ENCODE assay signal across 13 cellular contexts in the genomic region with DNA sequence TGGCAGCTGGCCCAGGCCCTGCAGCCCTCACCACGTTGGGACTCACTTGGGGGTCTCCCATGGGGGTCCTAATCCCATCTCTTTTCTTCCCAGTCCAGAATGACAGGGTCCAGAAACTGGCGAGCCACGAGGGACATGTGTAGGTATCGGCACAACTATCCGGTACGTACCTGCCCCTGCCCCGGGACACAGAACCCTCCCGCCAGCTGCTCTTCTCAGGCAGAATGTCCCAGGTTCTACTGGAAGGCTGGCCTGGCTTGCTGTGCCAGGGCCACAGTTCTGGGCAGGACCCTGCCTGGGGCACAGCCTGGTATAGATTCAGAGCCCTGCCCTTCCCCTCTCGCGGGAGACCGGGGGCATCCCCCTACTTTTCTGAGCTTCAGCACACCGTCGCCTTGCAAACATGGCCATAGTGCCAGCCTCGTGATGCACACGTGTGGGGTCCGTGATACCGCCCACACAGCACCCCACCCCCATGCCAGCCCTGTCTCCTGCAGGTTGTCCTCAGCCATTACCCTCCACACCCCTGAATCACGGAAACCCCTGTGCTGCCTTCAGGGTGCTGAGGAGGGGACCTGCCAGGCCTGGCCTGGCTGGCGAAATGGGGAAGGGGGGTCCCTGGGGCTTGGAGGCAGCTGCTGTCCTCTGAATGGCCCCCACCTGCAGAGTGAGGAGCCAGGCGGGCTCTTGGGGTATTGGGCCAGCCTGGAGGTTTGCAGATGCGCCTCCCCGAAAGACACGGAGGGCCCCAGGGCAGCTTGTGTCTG. TPM values are rescaled to one million over a fixed set of nuclear protein-coding genes. Genes with fewer than 3 reads are reported as not detected.
DNase-seq lines count a peak whose midpoint lies in the region; ATAC-seq and TF ChIP-seq lines count a peak whose summit lies in the region.
"Had no signal": no experiment of that assay in that cellular context is flagged by ENCODE, and none has a peak within 500 bp of the region (broad histone marks: within the 10 kb centered on the region; RNA-seq: fewer than 3 reads in every experiment).

No MANE protein-coding gene starts in this region.

- no peak for DNase-seq in stimulated activated naive CD8-positive, alpha-beta T cell treated with anti-CD3 and anti-CD28 coated beads, Interleukin-15, amount 100 ng/mL, for 72 hours
- no peak for DNase-seq in stimulated activated naive CD8-positive, alpha-beta T cell treated with anti-CD3 and anti-CD28 coated beads, Interleukin-15, Interleukin-2, amounts not matched to agents 100 U/mL and 50 U/mL, for 24 hours
- DNase-seq in Panc1 (ENCODE audit: low read depth, low spot score) (no peak), glutamatergic neuron (no peak), vagina (ENCODE audit: extremely low spot score in 2 of 2) (no peak), ascending aorta (ENCODE audit: low spot score in 2 of 2) (no peak)
- no peak for DNase-seq in activated naive CD4-positive, alpha-beta T cell (lab: John Stamatoyannopoulos, UW)
- DNase-seq: NCI-H446 treated with DMSO at 0.1 percent for 48 hours had no signal

- H3K9me3 ChIP-seq in Panc1 (ENCODE audit: control insufficient read depth, insufficient read depth, low read depth, low read length): no peaks in the 10 kb centered on the region
- H3K9me3 ChIP-seq in vagina: no peaks in the 10 kb centered on the region
- H3K9me3 ChIP-seq in ascending aorta: no peaks in the 10 kb centered on the region
- H3K9me3 ChIP-seq: body of pancreas, right atrium auricular region, upper lobe of right lung had no signal

- H3K27ac ChIP-seq in Panc1 (ENCODE audit: low read length): peak overlapping the region; percentile 93
- no peak overlapping the region for H3K27ac ChIP-seq in vagina
- H3K27ac ChIP-seq in ascending aorta: no peak overlapping the region
- H3K27ac ChIP-seq: body of pancreas, right atrium auricular region, upper lobe of right lung had no signal

- H3K4me1 ChIP-seq in Panc1 (ENCODE audit: control insufficient read depth, insufficient read depth, low read length) (peaks cover 33% of the 10 kb centered on the region), vagina (peaks cover 39% of the 10 kb centered on the region), ascending aorta (peaks cover 16 to 37% of the 10 kb centered on the region in 2 donors)

- TF ChIP-seq POLR2A in vagina (IDR thresholded peaks at IDR 0.05): no peak

- no peaks in the 10 kb centered on the region for H3K36me3 Mint-ChIP-seq in glutamatergic neuron (ENCODE audit: unreplicated experiment)

- H3K27me3 Mint-ChIP-seq in stimulated activated naive CD8-positive, alpha-beta T cell treated with anti-CD3 and anti-CD28 coated beads, Interleukin-15, amount 100 ng/mL, for 72 hours: no peaks in the 10 kb centered on the region
- peaks cover 6% of the 10 kb centered on the region for H3K27me3 Mint-ChIP-seq in glutamatergic neuron (ENCODE audit: unreplicated experiment)
- H3K27me3 Mint-ChIP-seq: stimulated activated naive B cell treated with anti-CD40 and anti-IgM and Interleukin-4, amounts not matched to agents 10 μg/mL and 1 μg/mL and 100 μg/mL, for 72 hours had no signal

- H3K27me3 ChIP-seq in Panc1 (ENCODE audit: control insufficient read depth, insufficient read depth, low read length) (no peaks in the 10 kb centered on the region), vagina (no peaks in the 10 kb centered on the region), ascending aorta (no peaks in the 10 kb centered on the region)
- H3K27me3 ChIP-seq: body of pancreas, right atrium auricular region, upper lobe of right lung had no signal

- ATAC-seq in stimulated activated naive CD8-positive, alpha-beta T cell treated with anti-CD3 and anti-CD28 coated beads, Interleukin-15, amount 100 ng/mL, for 72 hours: no peak
- no peak for ATAC-seq in stimulated activated naive CD8-positive, alpha-beta T cell treated with anti-CD3 and anti-CD28 coated beads, Interleukin-15, Interleukin-2, amounts not matched to agents 100 U/mL and 50 U/mL, for 24 hours
- no peak for ATAC-seq in Panc1
- no peak for ATAC-seq in esophagus mucosa

- peak overlapping the region; percentile 49 to 83 for H3K27ac Mint-ChIP-seq in stimulated activated naive CD8-positive, alpha-beta T cell treated with anti-CD3 and anti-CD28 coated beads, Interleukin-15, amount 100 ng/mL, for 72 hours
- H3K27ac Mint-ChIP-seq in glutamatergic neuron (ENCODE audit: unreplicated experiment): no peak overlapping the region

- no peak overlapping the region for H3K4me3 ChIP-seq in Panc1 (ENCODE audit: low read depth in 2 of 2, low read length in 2 of 2)
- no peak overlapping the region for H3K4me3 ChIP-seq in vagina
- no peak overlapping the region for H3K4me3 ChIP-seq in ascending aorta
- H3K4me3 ChIP-seq: body of pancreas, right atrium auricular region, upper lobe of right lung had no signal

- H3K4me3 Mint-ChIP-seq in stimulated activated naive CD8-positive, alpha-beta T cell treated with anti-CD3 and anti-CD28 coated beads, Interleukin-15, amount 100 ng/mL, for 72 hours: peak overlapping the region in 1 of 2 donors; percentile 33
- H3K4me3 Mint-ChIP-seq in glutamatergic neuron (ENCODE audit: unreplicated experiment): peak overlapping the region; percentile 32

- CTCF ChIA-PET in Panc1 (lab: Charles Lee): interaction anchor here (0.5 to 1.7 kb wide), 7 partner anchors 13 to 397 kb away, joined by 3 to 6 read pairs (median 4); no protein-coding TSS in a partner anchor

- H3K36me3 ChIP-seq in Panc1 (ENCODE audit: control insufficient read depth, insufficient read depth, low read length) (peaks cover 7% of the 10 kb centered on the region), vagina (peaks cover 0 to 50% of the 10 kb centered on the region in 2 donors), ascending aorta (peaks cover 44 to 56% of the 10 kb centered on the region in 2 donors)

- intact Hi-C loops in Panc1 (cut with micrococcal nuclease; ENCODE audit: unreplicated experiment) (no loop called here), vagina (cut with DNase I) (no loop called here), ascending aorta (cut with DNase I) (loop anchor here (1.0 to 5.0 kb wide), 2 partner anchors 139 to 155 kb away; no protein-coding TSS in a partner anchor)

- H3K9me3 Mint-ChIP-seq in stimulated activated naive CD8-positive, alpha-beta T cell treated with anti-CD3 and anti-CD28 coated beads, Interleukin-15, amount 100 ng/mL, for 72 hours: no peaks in the 10 kb centered on the region
- peaks cover 2% of the 10 kb centered on the region for H3K9me3 Mint-ChIP-seq in glutamatergic neuron (ENCODE audit: unreplicated experiment)
- H3K9me3 Mint-ChIP-seq: stimulated activated naive B cell treated with anti-CD40 and anti-IgM and Interleukin-4, amounts not matched to agents 10 μg/mL and 1 μg/mL and 100 μg/mL, for 72 hours had no signal

- no TSS peak for BruUV-seq in Panc1 (replicated peaks; lab: Mats Ljungman, UMichigan)

- POLR2A ChIA-PET in Panc1 (lab: Charles Lee): no interaction called here

- no peak for TF ChIP-seq CTCF in Panc1 (IDR thresholded peaks at IDR 0.05)
- no peak for TF ChIP-seq CTCF in glutamatergic neuron (IDR thresholded peaks at IDR 0.05; ENCODE audit: partially characterized antibody, unreplicated experiment)
- no peak for TF ChIP-seq CTCF in vagina (IDR thresholded peaks at IDR 0.05)
- no peak for TF ChIP-seq CTCF in ascending aorta (IDR thresholded peaks at IDR 0.05)

- H3K4me1 Mint-ChIP-seq in stimulated activated naive CD8-positive, alpha-beta T cell treated with anti-CD3 and anti-CD28 coated beads, Interleukin-15, amount 100 ng/mL, for 72 hours: peaks cover 49% of the 10 kb centered on the region
- H3K4me1 Mint-ChIP-seq in glutamatergic neuron (ENCODE audit: low read depth, unreplicated experiment): peaks cover 9% of the 10 kb centered on the region

- in situ Hi-C loops in Panc1 (cut with HindIII; ENCODE audit: low pct_unique_long_range_greater_than_20kb, low sequenced_read_pairs): no loop called here

RNA-seq across cellular contexts. Expression of a gene that starts 3.0 kb away (rescaled TPM):
- total RNA-seq in Panc1 (2021; ENCODE audit: unreplicated experiment) (47.3 TPM), glutamatergic neuron (ENCODE audit: unreplicated experiment) (70.5 TPM), vagina (43.7 TPM), esophagus mucosa (16.0 TPM), ascending aorta (77.4 TPM)
- 60.2 TPM for polyA plus RNA-seq in Panc1 (2012; ENCODE audit: insufficient read length)

RNA-seq across cellular contexts. Expression of a gene that starts 9.2 kb away (rescaled TPM):
- total RNA-seq in Panc1 (2021; ENCODE audit: unreplicated experiment): 46.6 TPM
- 53.7 TPM for polyA plus RNA-seq in Panc1 (2012; ENCODE audit: insufficient read length)
- 78.7 TPM for total RNA-seq in glutamatergic neuron (ENCODE audit: unreplicated experiment)
- 1.2 TPM for total RNA-seq in vagina
- total RNA-seq in esophagus mucosa: 1.5 TPM
- total RNA-seq in ascending aorta: 13.8 TPM

RNA-seq across cellular contexts. Expression of a gene that starts 11.4 kb away (rescaled TPM):
- total RNA-seq in Panc1 (2021; ENCODE audit: unreplicated experiment) (49.9 TPM), glutamatergic neuron (ENCODE audit: unreplicated experiment) (15.6 TPM), vagina (10.6 TPM), esophagus mucosa (5.2 TPM), ascending aorta (5.7 TPM)
- polyA plus RNA-seq in Panc1 (2012; ENCODE audit: insufficient read length): 46.9 TPM

RNA-seq across cellular contexts. Expression of a gene that starts 54.0 kb away (rescaled TPM):
- total RNA-seq in Panc1 (2021; ENCODE audit: unreplicated experiment): 23.8 TPM
- 22.3 TPM for polyA plus RNA-seq in Panc1 (2012; ENCODE audit: insufficient read length)
- 12.6 TPM for total RNA-seq in glutamatergic neuron (ENCODE audit: unreplicated experiment)
- total RNA-seq in vagina: 11.5 TPM
- total RNA-seq in esophagus mucosa: 5.0 TPM
- 1.1 TPM for total RNA-seq in ascending aorta
